Comparison of ENCODE assay signal across 25 cellular contexts in genomic region chr3:58672451-58672850, GRCh38. TPM values are rescaled to one million over a fixed set of nuclear protein-coding genes. Genes with fewer than 3 reads are reported as not detected.
DNase-seq lines count a peak whose midpoint lies in the region; ATAC-seq and TF ChIP-seq lines count a peak whose summit lies in the region.
"Had no signal": no experiment of that assay in that cellular context is flagged by ENCODE, and none has a peak within 500 bp of the region (broad histone marks: within the 10 kb centered on the region; RNA-seq: fewer than 3 reads in every experiment).

No MANE protein-coding gene starts in this region.

- peak; percentile 84 for ATAC-seq in body of pancreas
- ATAC-seq in activated T-cell treated with anti-CD3 and anti-CD28 coated beads, Interleukin-2, amount 50 U/mL, for 4 hours = no peak
- ATAC-seq: HCT116, SK-N-SH treated with all-trans-retinoic acid at 6 μM for 48 hours, T-cell had no signal

- no peak for TF ChIP-seq EP300 in stomach (IDR thresholded peaks at IDR 0.05)

- H3K27me3 Mint-ChIP-seq in activated T-cell treated with anti-CD3 and anti-CD28 coated beads, Interleukin-2, amount 50 U/mL, for 4 hours (ENCODE audit: low read depth) = peaks cover 2% of the 10 kb centered on the region

- H3K27ac ChIP-seq in body of pancreas = no peak overlapping the region
- peak overlapping the region in 2 of 5 donors; percentile 31 to 43 for H3K27ac ChIP-seq in stomach
- H3K27ac ChIP-seq: 22Rv1, HL-60 had no signal

- H3K4me1 ChIP-seq in body of pancreas (peaks cover 13% of the 10 kb centered on the region), stomach (peaks cover 0 to 22% (median 10%) of the 10 kb centered on the region in 4 donors)

- H3K36me3 Mint-ChIP-seq in activated T-cell treated with anti-CD3 and anti-CD28 coated beads, Interleukin-2, amount 50 U/mL, for 4 hours (ENCODE audit: insufficient read depth) = no peaks in the 10 kb centered on the region
- H3K36me3 Mint-ChIP-seq: T-cell had no signal

- H3K36me3 ChIP-seq in body of pancreas (replicated peaks in 1 of 2; ENCODE audit: insufficient read depth in 1 of 2, low read depth in 2 of 2) (no peaks in the 10 kb centered on the region), stomach (no peaks in the 10 kb centered on the region)
- H3K36me3 ChIP-seq: MG63 had no signal

- H3K4me1 Mint-ChIP-seq in activated T-cell treated with anti-CD3 and anti-CD28 coated beads, Interleukin-2, amount 50 U/mL, for 4 hours (ENCODE audit: low read depth) = no peaks in the 10 kb centered on the region
- H3K4me1 Mint-ChIP-seq: T-cell had no signal

- peaks cover 4% of the 10 kb centered on the region for H3K9me3 Mint-ChIP-seq in activated T-cell treated with anti-CD3 and anti-CD28 coated beads, Interleukin-2, amount 50 U/mL, for 4 hours

- TF ChIP-seq CTCF in body of pancreas (IDR thresholded peaks at IDR 0.05) = no peak
- TF ChIP-seq CTCF in stomach (IDR thresholded peaks at IDR 0.05) = no peak

- no peak for TF ChIP-seq POLR2A in body of pancreas (IDR thresholded peaks at IDR 0.05)
- TF ChIP-seq POLR2A in stomach (IDR thresholded peaks at IDR 0.05) = no peak

- DNase-seq in NCI-H1417 (lab: John Stamatoyannopoulos, UW) (peak in 2 of 3 experiments; percentile 0 to 48), NCI-H1417 treated with DMSO at 0.1 percent for 48 hours (lab: John Stamatoyannopoulos, UW) (no peak), body of pancreas (peak; percentile 22 to 55 (median 40)), stomach (peak; percentile 59), SHP77 treated with DMSO at 0.1 percent for 48 hours (lab: John Stamatoyannopoulos, UW) (no peak), OCI-M1 (lab: John Stamatoyannopoulos, UW) (no peak)
- peak; percentile 10 for DNase-seq in Jurkat, Clone E6-1 (ENCODE audit: low read depth, low spot score)
- no peak for DNase-seq in activated T-cell treated with anti-CD3 and anti-CD28 coated beads, Interleukin-2, amount 50 U/mL, for 4 hours
- DNase-seq: AML-193, Caco-2, DMS153, GOT3, MG63, NCI-H1092 treated with DMSO at 0.1 percent for 48 hours, NCI-H2171 treated with DMSO at 0.1 percent for 48 hours, NCI-H82, SHP77, T-cell had no signal

- intact Hi-C loops in body of pancreas (cut with DNase I) = no loop called here
- intact Hi-C loops in stomach (cut with DNase I; ENCODE audit: low total_unique reads) = no loop called here

- H3K9me3 ChIP-seq in body of pancreas (no peaks in the 10 kb centered on the region), stomach (peaks cover 0 to 4% (median 0%) of the 10 kb centered on the region in 4 donors)
- H3K9me3 ChIP-seq: Caco-2, MG63 had no signal

- 15 to 16% methylated on average over 8 of the region's 8 CpGs for WGBS in body of pancreas, 2 donors
- 35 to 74% (median 48%) methylated on average over 8 of the region's 8 CpGs for WGBS in stomach, 5 donors

- H3K27me3 ChIP-seq in body of pancreas (no peaks in the 10 kb centered on the region), stomach (no peaks in the 10 kb centered on the region)
- H3K27me3 ChIP-seq: MG63 had no signal

- no peak overlapping the region for H3K4me3 ChIP-seq in Jurkat, Clone E6-1 (ENCODE audit: low read length)
- H3K4me3 ChIP-seq in body of pancreas (no peak overlapping the region), stomach (no peak overlapping the region)
- H3K4me3 ChIP-seq: MG63 had no signal

- H3K4me3 Mint-ChIP-seq in activated T-cell treated with anti-CD3 and anti-CD28 coated beads, Interleukin-2, amount 50 U/mL, for 4 hours = no peak overlapping the region
- H3K4me3 Mint-ChIP-seq: T-cell had no signal

RNA-seq across cellular contexts. Expression of gene FAM3D, which starts 5.9 kb away (rescaled TPM):
- not detected for polyA plus RNA-seq in Jurkat, Clone E6-1 (2012; ENCODE audit: insufficient read depth, insufficient read length)
- total RNA-seq in body of pancreas (1 to 10 TPM in 1 of 2 donors, not detected in 1; 1.8 TPM), stomach (100 to 1,000 TPM in 2 of 5 donors, 10 to 100 TPM in 1, 1 to 10 TPM in 2; 7.6 to 581 (median 25.3) TPM)
- 100 to 1,000 TPM in 1 of 3 donors, 10 to 100 TPM in 2; 11.9 to 200 (median 52.8) TPM for polyA plus RNA-seq in stomach
- not detected for total RNA-seq in activated T-cell treated with anti-CD3 and anti-CD28 coated beads, Interleukin-2, amount 50 U/mL, for 4 hours
- total RNA-seq: Caco-2, HT1080, NCI-H460, RPMI7951 had no signal

Comparison
In these comparisons a context has a peak if more than half of its experiments do, and no peak if none do; other contexts are left out.
1. DNase-seq: peak in NCI-H1417 (2 of 3), Jurkat, Clone E6-1 (single experiment), body of pancreas (4 of 4) and stomach (single experiment); none in NCI-H1417 treated with DMSO at 0.1 percent for 48 hours (single experiment), SHP77 treated with DMSO at 0.1 percent for 48 hours (single experiment), OCI-M1 (single experiment) and activated T-cell treated with anti-CD3 and anti-CD28 coated beads, Interleukin-2, amount 50 U/mL, for 4 hours (single experiment).